Comparison of ENCODE assay signal across 8 cellular contexts in the genomic region with DNA sequence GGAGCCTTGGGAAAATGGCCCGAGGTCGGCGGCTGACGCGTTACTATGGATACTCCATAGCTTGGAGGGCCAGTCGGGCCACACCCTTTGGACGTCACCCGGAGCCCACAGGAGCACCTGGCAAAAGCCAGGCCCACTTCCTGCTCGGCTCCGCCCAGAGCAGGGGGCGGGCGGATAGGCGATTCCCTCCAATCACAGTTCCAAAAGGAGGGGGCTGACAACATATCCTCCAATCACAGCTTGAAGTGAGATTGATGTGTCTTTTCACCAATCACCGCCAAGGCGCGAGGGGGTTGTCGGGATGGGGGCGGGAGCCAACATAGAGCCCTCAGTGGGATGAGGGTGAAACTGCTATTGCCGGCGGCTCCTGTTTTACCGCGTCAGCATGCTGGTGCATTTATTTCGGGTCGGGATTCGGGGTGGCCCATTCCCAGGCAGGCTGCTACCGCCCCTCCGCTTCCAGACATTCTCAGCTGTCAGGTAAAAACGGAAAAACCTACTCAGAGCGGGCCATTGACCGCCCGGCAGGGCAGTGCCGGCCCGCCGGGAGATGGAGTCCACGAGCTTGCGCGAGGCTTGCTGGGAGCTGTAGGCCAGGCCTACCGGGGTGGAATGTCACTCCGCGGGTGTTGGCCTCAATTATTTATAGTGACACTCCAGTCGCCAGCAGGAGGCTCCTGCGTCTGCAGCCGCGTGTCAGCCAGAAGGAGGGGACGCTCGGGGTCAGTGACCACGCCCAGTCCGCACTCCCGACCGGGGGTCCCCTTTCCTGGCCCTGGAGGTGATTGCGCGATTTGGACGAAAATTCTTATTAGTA. TPM values are rescaled to one million over a fixed set of nuclear protein-coding genes. Genes with fewer than 3 reads are reported as not detected.
DNase-seq lines count a peak whose midpoint lies in the region; ATAC-seq and TF ChIP-seq lines count a peak whose summit lies in the region.

A gene (plus strand): TSS at position 320 of the 817 bp plus-strand sequence. CDS start 66 bp downstream, at position 386.

- H3K27ac ChIP-seq in OCI-LY1 (ENCODE audit: low read depth, low read length, poor library complexity, severe bottlenecking) (peak within 1 kb of the TSS; percentile 5), mesodermal cell (ENCODE audit: low read depth, low read length, severe bottlenecking) (peak within 1 kb of the TSS; percentile 81)

- H4K20me1 ChIP-seq in OCI-LY1 (ENCODE audit: insufficient read depth, low read length), result no peaks in the 10 kb centered on the region

- H3K36me3 ChIP-seq in OCI-LY1 (ENCODE audit: insufficient read depth, low read length) (no peaks in the 10 kb centered on the region), mesodermal cell (ENCODE audit: control insufficient read depth, insufficient read depth, low read length) (peaks cover 15% of the 10 kb centered on the region)

- H3K79me2 ChIP-seq in OCI-LY1 (ENCODE audit: insufficient read depth, low read length), result no peaks in the 10 kb centered on the region

- in situ Hi-C loops in endometrial microvascular endothelial cells (cut with HindIII; ENCODE audit: inconsistent ontology term, low pct_unique_long_range_greater_than_20kb, low sequenced_read_pairs), result no loop called here

- H3K4me3 ChIP-seq in OCI-LY1 (ENCODE audit: low read depth, low read length, poor library complexity, severe bottlenecking) (peak within 1 kb of the TSS; percentile 73), mesodermal cell (ENCODE audit: extremely low read depth, insufficient read depth, low read length, poor library complexity, severe bottlenecking) (peak within 1 kb of the TSS; percentile 49)

- peak within 1 kb of the TSS; percentile 48; the same call in 1 of the 2 replicates for H2AFZ ChIP-seq in OCI-LY1 (ENCODE audit: low read length)

- peak within 1 kb of the TSS; percentile 71 for H3K9ac ChIP-seq in OCI-LY1 (ENCODE audit: low read length)

- H3K9me2 ChIP-seq in OCI-LY1 (ENCODE audit: low read depth, low read length), result no peaks in the 10 kb centered on the region

- H3K9me3 ChIP-seq in OCI-LY1 (ENCODE audit: low read length) (no peaks in the 10 kb centered on the region), mesodermal cell (ENCODE audit: control insufficient read depth, low read length) (no peaks in the 10 kb centered on the region)

- peak within 1 kb of the TSS; percentile 66 for H3K4me2 ChIP-seq in OCI-LY1 (ENCODE audit: low read length)

- WGBS in mesodermal cell (ENCODE audit: insufficient coverage in 2 of 2), 2 experiments, result 0% methylated on average over 42 to 44 of the region's 53 CpGs

- H3K4me1 ChIP-seq in OCI-LY1 (ENCODE audit: insufficient read depth, low read length, severe bottlenecking) (peaks cover 24% of the 10 kb centered on the region), mesodermal cell (ENCODE audit: control insufficient read depth, insufficient read depth, low read length, poor library complexity, severe bottlenecking) (peaks cover 12% of the 10 kb centered on the region)

- H3K27me3 ChIP-seq in OCI-LY1 (ENCODE audit: insufficient read depth, low read length), result no peaks in the 10 kb centered on the region

- H3F3A ChIP-seq in OCI-LY1 (ENCODE audit: insufficient read depth, low read length), result no peaks in the 10 kb centered on the region

- peak; percentile 99 for DNase-seq in DMS 273 treated with DMSO at 0.1 percent for 48 hours (lab: John Stamatoyannopoulos, UW)
- DNase-seq in HuH-7 (ENCODE audit: low spot score), result peak; percentile 100
- DNase-seq in activated CD8-positive, alpha-beta memory T cell treated with anti-CD3 and anti-CD28 coated beads, Interleukin-2, amount 50 U/mL, for 4 hours, result peak; percentile 96
- DNase-seq in stimulated activated CD8-positive, alpha-beta memory T cell treated with anti-CD3 and anti-CD28 coated beads, Interleukin-15, amount 100 ng/mL, for 4 hours (ENCODE audit: low read depth in 2 of 2), result peak; percentile 94 to 98

- peak; percentile 96 for ATAC-seq in GM21515 (IDR thresholded peaks at IDR 0.05; ENCODE audit: unreplicated experiment)

- peak; percentile 54 for TF ChIP-seq CTCF in OCI-LY1 (IDR thresholded peaks at IDR 0.05; ENCODE audit: low read length)

RNA-seq across cellular contexts. Expression of the gene that starts here (rescaled TPM):
- 53.2 TPM for total RNA-seq in endometrial microvascular endothelial cells (ENCODE audit: inconsistent ontology term)
- 26.9 TPM for polyA plus RNA-seq in mesodermal cell (2013, experiment 1 of 2)
- polyA plus RNA-seq in mesodermal cell (2013, experiment 2 of 2), result 23.8 TPM

Comparison
In these comparisons a context has a peak if more than half of its experiments do, and no peak if none do; other contexts are left out.
1. Peak in every context shown above with its lines: DNase-seq, ATAC-seq, H3K4me3 ChIP-seq and H3K27ac ChIP-seq.